Comparison of ENCODE assay signal across 1 cellular context in genomic region chr19:36687214-36688056, GRCh38.
A peak's percentile ranks its signal among the peaks of the same experiment; 100 is the strongest.
TF ChIP-seq lines count a peak whose summit lies in the region.

Gene ZNF567, plus strand, starts transcription at chr19:36687612. Its CDS starts 7,256 bp downstream, at chr19:36694868.

TF ChIP-seq in HepG2, 621 proteins besides CTCF, POLR2A, EP300 and RAD21 (continued from another document and continues in another):
- no peak for TF ChIP-seq MNT (IDR thresholded peaks at IDR 0.05)
- peak; percentile 61 for TF ChIP-seq DRAP1 (CRISPR knock-in tag; IDR thresholded peaks at IDR 0.05)
- TF ChIP-seq DMAP1 (CRISPR knock-in tag; IDR thresholded peaks at IDR 0.05) = peak; percentile 85
- TF ChIP-seq GRHL1 (CRISPR knock-in tag; conservative IDR thresholded peaks at IDR 0.05) = no peak
- TF ChIP-seq CENPT (CRISPR knock-in tag; IDR thresholded peaks at IDR 0.05; ENCODE audit: low read depth) = no peak
- no peak for TF ChIP-seq ZNF343 (CRISPR knock-in tag; IDR thresholded peaks at IDR 0.05)
- TF ChIP-seq TGIF2 (CRISPR knock-in tag; IDR thresholded peaks at IDR 0.05) = peak; percentile 65
- TF ChIP-seq CHD2 (IDR thresholded peaks at IDR 0.05; ENCODE audit: low read depth, low read length) = 0 out of 2 replicates have a peak, but pooled peaks have one; percentile 20
- no peak; the same call in 1 of the 2 replicates for TF ChIP-seq ZNF317 (CRISPR knock-in tag; IDR thresholded peaks at IDR 0.05)
- TF ChIP-seq CREB1 (IDR thresholded peaks at IDR 0.05) = peak; percentile 42
- peak; percentile 90 for TF ChIP-seq CREB1 (CRISPR knock-in tag; IDR thresholded peaks at IDR 0.05)
- TF ChIP-seq ZNF609 (CRISPR knock-in tag; IDR thresholded peaks at IDR 0.05; ENCODE audit: borderline replicate concordance) = 0 out of 2 replicates have a peak, but pooled peaks have one; percentile 16
- TF ChIP-seq MTF2 (CRISPR knock-in tag; IDR thresholded peaks at IDR 0.05; ENCODE audit: borderline replicate concordance) = no peak
- no peak for TF ChIP-seq GFI1 (CRISPR knock-in tag; IDR thresholded peaks at IDR 0.05; ENCODE audit: borderline replicate concordance)
- no peak for TF ChIP-seq ONECUT2 (CRISPR knock-in tag; IDR thresholded peaks at IDR 0.05)
- no peak for TF ChIP-seq NCOA2 (CRISPR knock-in tag; IDR thresholded peaks at IDR 0.05)
- 0 out of 2 replicates have a peak, but pooled peaks have one; percentile 25 for TF ChIP-seq AKNA (CRISPR knock-in tag; IDR thresholded peaks at IDR 0.05; ENCODE audit: borderline replicate concordance)
- TF ChIP-seq ZNF761 (CRISPR knock-in tag; conservative IDR thresholded peaks at IDR 0.05) = no peak; the same call in 1 of the 2 replicates
- no peak; the same call in 1 of the 2 replicates for TF ChIP-seq TBX3 (IDR thresholded peaks at IDR 0.05; ENCODE audit: borderline replicate concordance)
- no peak for TF ChIP-seq ZBED4 (CRISPR knock-in tag; IDR thresholded peaks at IDR 0.05; ENCODE audit: borderline replicate concordance)
- TF ChIP-seq STAT6 (CRISPR knock-in tag; IDR thresholded peaks at IDR 0.05; ENCODE audit: borderline replicate concordance) = no peak
- peak; percentile 43 for TF ChIP-seq HDAC2 (CRISPR knock-in tag; IDR thresholded peaks at IDR 0.05)
- 0 out of 2 replicates have a peak, but pooled peaks have one; percentile 66 for TF ChIP-seq ZNF589 (CRISPR knock-in tag; conservative IDR thresholded peaks at IDR 0.05)
- peak; percentile 82 for TF ChIP-seq KMT2A (CRISPR knock-in tag; IDR thresholded peaks at IDR 0.05)
- no peak for TF ChIP-seq PRMT3 (CRISPR knock-in tag; IDR thresholded peaks at IDR 0.05; ENCODE audit: borderline replicate concordance, low read depth)
- TF ChIP-seq PRDM15 (CRISPR knock-in tag; IDR thresholded peaks at IDR 0.05) = no peak
